ENCODE assay signal across 1 cellular context in genomic region chr10:34244787-34245484, GRCh38.
TF ChIP-seq lines count a peak whose summit lies in the region.

No MANE protein-coding gene starts in this region.

TF ChIP-seq in WTC11, 78 proteins besides CTCF, POLR2A, EP300 and RAD21 (continued from another document):
- TF ChIP-seq, protein P1, sequence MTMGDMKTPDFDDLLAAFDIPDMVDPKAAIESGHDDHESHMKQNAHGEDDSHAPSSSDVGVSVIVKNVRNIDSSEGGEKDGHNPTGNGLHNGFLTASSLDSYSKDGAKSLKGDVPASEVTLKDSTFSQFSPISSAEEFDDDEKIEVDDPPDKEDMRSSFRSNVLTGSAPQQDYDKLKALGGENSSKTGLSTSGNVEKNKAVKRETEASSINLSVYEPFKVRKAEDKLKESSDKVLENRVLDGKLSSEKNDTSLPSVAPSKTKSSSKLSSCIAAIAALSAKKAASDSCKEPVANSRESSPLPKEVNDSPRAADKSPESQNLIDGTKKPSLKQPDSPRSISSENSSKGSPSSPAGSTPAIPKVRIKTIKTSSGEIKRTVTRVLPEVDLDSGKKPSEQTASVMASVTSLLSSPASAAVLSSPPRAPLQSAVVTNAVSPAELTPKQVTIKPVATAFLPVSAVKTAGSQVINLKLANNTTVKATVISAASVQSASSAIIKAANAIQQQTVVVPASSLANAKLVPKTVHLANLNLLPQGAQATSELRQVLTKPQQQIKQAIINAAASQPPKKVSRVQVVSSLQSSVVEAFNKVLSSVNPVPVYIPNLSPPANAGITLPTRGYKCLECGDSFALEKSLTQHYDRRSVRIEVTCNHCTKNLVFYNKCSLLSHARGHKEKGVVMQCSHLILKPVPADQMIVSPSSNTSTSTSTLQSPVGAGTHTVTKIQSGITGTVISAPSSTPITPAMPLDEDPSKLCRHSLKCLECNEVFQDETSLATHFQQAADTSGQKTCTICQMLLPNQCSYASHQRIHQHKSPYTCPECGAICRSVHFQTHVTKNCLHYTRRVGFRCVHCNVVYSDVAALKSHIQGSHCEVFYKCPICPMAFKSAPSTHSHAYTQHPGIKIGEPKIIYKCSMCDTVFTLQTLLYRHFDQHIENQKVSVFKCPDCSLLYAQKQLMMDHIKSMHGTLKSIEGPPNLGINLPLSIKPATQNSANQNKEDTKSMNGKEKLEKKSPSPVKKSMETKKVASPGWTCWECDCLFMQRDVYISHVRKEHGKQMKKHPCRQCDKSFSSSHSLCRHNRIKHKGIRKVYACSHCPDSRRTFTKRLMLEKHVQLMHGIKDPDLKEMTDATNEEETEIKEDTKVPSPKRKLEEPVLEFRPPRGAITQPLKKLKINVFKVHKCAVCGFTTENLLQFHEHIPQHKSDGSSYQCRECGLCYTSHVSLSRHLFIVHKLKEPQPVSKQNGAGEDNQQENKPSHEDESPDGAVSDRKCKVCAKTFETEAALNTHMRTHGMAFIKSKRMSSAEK (CRISPR knock-in tag; IDR thresholded peaks at IDR 0.05; ENCODE audit: borderline replicate concordance): no peak
- TF ChIP-seq CBFB (CRISPR knock-in tag; IDR thresholded peaks at IDR 0.05; ENCODE audit: low read depth): no peak
- TF ChIP-seq, protein P2, sequence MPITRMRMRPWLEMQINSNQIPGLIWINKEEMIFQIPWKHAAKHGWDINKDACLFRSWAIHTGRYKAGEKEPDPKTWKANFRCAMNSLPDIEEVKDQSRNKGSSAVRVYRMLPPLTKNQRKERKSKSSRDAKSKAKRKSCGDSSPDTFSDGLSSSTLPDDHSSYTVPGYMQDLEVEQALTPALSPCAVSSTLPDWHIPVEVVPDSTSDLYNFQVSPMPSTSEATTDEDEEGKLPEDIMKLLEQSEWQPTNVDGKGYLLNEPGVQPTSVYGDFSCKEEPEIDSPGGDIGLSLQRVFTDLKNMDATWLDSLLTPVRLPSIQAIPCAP (CRISPR knock-in tag; IDR thresholded peaks at IDR 0.05): no peak
